Comparison of ENCODE assay signal across 27 cellular contexts in genomic region chr5:4674176-4674575, GRCh38.
"Had no signal": no experiment of that assay in that cellular context is flagged by ENCODE, and none has a peak within 500 bp of the region (broad histone marks: within the 10 kb centered on the region; RNA-seq: fewer than 3 reads in every experiment).

No MANE protein-coding gene starts in this region.

- DNase-seq: cortex of kidney; effector memory CD8-positive, alpha-beta T cell; erythroblast; esophagus squamous epithelium; gastrocnemius medialis; heart left ventricle; left colon; left ventricle myocardium superior; lower lobe of right lung; occipital lobe; ovary; posterior cingulate gyrus; psoas muscle; right cardiac atrium; sigmoid colon; stimulated activated CD4-positive, alpha-beta T cell treated with anti-CD3 and anti-CD28 coated beads, Interleukin-2, amount 100 ng/mL, for 24 hours; stimulated activated CD4-positive, alpha-beta T cell treated with anti-CD3 and anti-CD28 coated beads, Interleukin-4, amount 100 ng/mL, for 24 hours; stimulated activated naive CD4-positive, alpha-beta T cell treated with Interleukin-2 at 50 U/mL for 16 hours; stomach; thyroid gland; trophoblast cell had no signal

- H3K9me3 ChIP-seq: esophagus squamous epithelium, gastrocnemius medialis, heart left ventricle, lower lobe of right lung, ovary, psoas muscle, thyroid gland, vagina had no signal

- H3K79me2 ChIP-seq: hepatocyte had no signal

- H3K27me3 Mint-ChIP-seq: effector memory CD8-positive, alpha-beta T cell; natural killer cell treated with Interleukin-12 subunit alpha and Interleukin-12 subunit beta and Interleukin-15 and Interleukin-18, amount 100 ng/mL, for 72 hours had no signal

- H3K4me2 ChIP-seq: hepatocyte had no signal

- H3K4me1 ChIP-seq: esophagus squamous epithelium, gastrocnemius medialis, heart left ventricle, lower lobe of right lung, psoas muscle, sigmoid colon, stomach, thyroid gland, vagina had no signal

- H3K36me3 ChIP-seq: esophagus squamous epithelium, gastrocnemius medialis, heart left ventricle, lower lobe of right lung, ovary, sigmoid colon, stomach, thyroid gland, vagina had no signal

- H3K27ac ChIP-seq: esophagus squamous epithelium, gastrocnemius medialis, heart left ventricle, hepatocyte, lower lobe of right lung, ovary, psoas muscle, sigmoid colon, stomach, thyroid gland, vagina had no signal

- H2AFZ ChIP-seq: hepatocyte had no signal

- H3K27me3 ChIP-seq: esophagus squamous epithelium, gastrocnemius medialis, heart left ventricle, hepatocyte, ovary, stomach, thyroid gland, vagina had no signal

- H3K27ac Mint-ChIP-seq: effector memory CD8-positive, alpha-beta T cell; natural killer cell treated with Interleukin-12 subunit alpha and Interleukin-12 subunit beta and Interleukin-15 and Interleukin-18, amount 100 ng/mL, for 72 hours; stimulated activated effector memory CD8-positive, alpha-beta T cell treated with anti-CD3 and anti-CD28 coated beads, Interleukin-12 subunit alpha, Interleukin-12 subunit beta, amount 100 ng/mL, for 72 hours had no signal

- H3K36me3 Mint-ChIP-seq: natural killer cell treated with Interleukin-12 subunit alpha and Interleukin-12 subunit beta and Interleukin-15 and Interleukin-18, amount 100 ng/mL, for 72 hours; stimulated activated effector memory CD8-positive, alpha-beta T cell treated with anti-CD3 and anti-CD28 coated beads, Interleukin-12 subunit alpha, Interleukin-12 subunit beta, amount 100 ng/mL, for 72 hours had no signal

- H3K4me1 Mint-ChIP-seq: stimulated activated effector memory CD8-positive, alpha-beta T cell treated with anti-CD3 and anti-CD28 coated beads, Interleukin-12 subunit alpha, Interleukin-12 subunit beta, amount 100 ng/mL, for 72 hours had no signal

- H3K4me3 ChIP-seq: esophagus squamous epithelium, gastrocnemius medialis, heart left ventricle, hepatocyte, lower lobe of right lung, ovary, psoas muscle, sigmoid colon, stomach, thyroid gland, vagina had no signal

- ATAC-seq: effector memory CD8-positive, alpha-beta T cell; gastrocnemius medialis; heart left ventricle; left colon; left ventricle myocardium superior; lower lobe of right lung; natural killer cell treated with Interleukin-12 subunit alpha and Interleukin-12 subunit beta and Interleukin-15 and Interleukin-18, amount 100 ng/mL, for 72 hours; psoas muscle; right cardiac atrium; stimulated activated effector memory CD8-positive, alpha-beta T cell treated with anti-CD3 and anti-CD28 coated beads, Interleukin-12 subunit alpha, Interleukin-12 subunit beta, amount 100 ng/mL, for 72 hours had no signal

- FAIRE-seq: endometrium, islet of Langerhans had no signal

- H3K4me3 Mint-ChIP-seq: effector memory CD8-positive, alpha-beta T cell; natural killer cell treated with Interleukin-12 subunit alpha and Interleukin-12 subunit beta and Interleukin-15 and Interleukin-18, amount 100 ng/mL, for 72 hours; stimulated activated effector memory CD8-positive, alpha-beta T cell treated with anti-CD3 and anti-CD28 coated beads, Interleukin-12 subunit alpha, Interleukin-12 subunit beta, amount 100 ng/mL, for 72 hours had no signal
